In genomic region chr5:41683181-41683580, GRCh38 we compare ENCODE assay signal across 19 cellular contexts.
DNase-seq lines count a peak whose midpoint lies in the region; ATAC-seq and TF ChIP-seq lines count a peak whose summit lies in the region.
"Had no signal": no experiment of that assay in that cellular context is flagged by ENCODE, and none has a peak within 500 bp of the region (broad histone marks: within the 10 kb centered on the region; RNA-seq: fewer than 3 reads in every experiment).

No MANE protein-coding gene starts in this region.

- H3K27me3 ChIP-seq in PC-3 (ENCODE audit: low read length) = no peaks in the 10 kb centered on the region
- H3K27me3 ChIP-seq: ascending aorta, gastrocnemius medialis, left lung, ovary had no signal

- H3K9me3 Mint-ChIP-seq in WTC11 = peaks cover 20% of the 10 kb centered on the region

- no peak overlapping the region for H3K4me3 Mint-ChIP-seq in WTC11

- CTCF ChIA-PET in WTC11 (lab: Charles Lee) = interaction anchor here (0.7 kb wide), 1 partner anchor 160 kb away, joined by 3 read pairs; no protein-coding TSS in a partner anchor
- CTCF ChIA-PET in PC-3 (lab: Charles Lee) = no interaction called here

- no peak overlapping the region for H3K9ac ChIP-seq in PC-3 (ENCODE audit: low read length)

- no peaks in the 10 kb centered on the region for H3F3A ChIP-seq in PC-3 (ENCODE audit: low read length, unreplicated experiment)

- H3K36me3 Mint-ChIP-seq in WTC11 = no peaks in the 10 kb centered on the region; the same call in 1 of the 2 replicates

- no peaks in the 10 kb centered on the region for H3K79me2 ChIP-seq in PC-3 (ENCODE audit: low read length)

- no peak overlapping the region for H3K27ac Mint-ChIP-seq in WTC11

- H3K36me3 ChIP-seq in PC-3 (ENCODE audit: low read depth, low read length) = no peaks in the 10 kb centered on the region
- H3K36me3 ChIP-seq: ascending aorta, gastrocnemius medialis, left lung, ovary had no signal

- BruUV-seq in PC-3 (replicated peaks; lab: Mats Ljungman, UMichigan) = no TSS peak

- no peaks in the 10 kb centered on the region for H3K27me3 Mint-ChIP-seq in WTC11 (ENCODE audit: low read depth)

- intact Hi-C loops in PC-3 (cut with micrococcal nuclease) = no loop called here

- no peaks in the 10 kb centered on the region for H3K4me1 ChIP-seq in PC-3 (ENCODE audit: insufficient read depth, low read length)
- H3K4me1 ChIP-seq: ascending aorta, gastrocnemius medialis, left lung had no signal

- POLR2A ChIA-PET in WTC11 (lab: Charles Lee) (interaction anchor here (0.6 kb wide), 1 partner anchor 26 kb away, joined by 3 read pairs; no protein-coding TSS in a partner anchor), PC-3 (lab: Charles Lee; ENCODE audit: unreplicated experiment) (no interaction called here)

- DNase-seq in WTC11 (ENCODE audit: low spot score) (no peak), occipital lobe (lab: John Stamatoyannopoulos, UW) (no peak), DMS153 treated with DMSO at 0.1 percent for 48 hours (lab: John Stamatoyannopoulos, UW; ENCODE audit: unreplicated experiment) (no peak), PC-3 (no peak), C1 segment of cervical spinal cord (lab: John Stamatoyannopoulos, UW) (no peak)
- DNase-seq: activated effector memory CD4-positive, alpha-beta T cell treated with Interleukin-2 at 50 U/mL for 16 hours; COR-L47; gastrocnemius medialis; NCI-H1436 treated with DMSO at 0.1 percent for 48 hours; NCI-H2227 treated with DMSO at 0.1 percent for 48 hours; ovary; stimulated activated CD4-positive, alpha-beta T cell treated with anti-CD3 and anti-CD28 coated beads, Interleukin-1b, Interleukin-23, amount 100 ng/mL, for 48 hours had no signal

- H4K20me1 ChIP-seq in PC-3 (ENCODE audit: low read length) = no peaks in the 10 kb centered on the region

- no peak overlapping the region for H2AFZ ChIP-seq in PC-3 (ENCODE audit: low read length)

- H3K9me3 ChIP-seq in PC-3 (ENCODE audit: low read length) = no peaks in the 10 kb centered on the region; the same call in 1 of the 2 replicates
- H3K9me3 ChIP-seq: ovary had no signal

- H3K27ac ChIP-seq in PC-3 (ENCODE audit: low read length) = no peak overlapping the region
- H3K27ac ChIP-seq: ascending aorta, gastrocnemius medialis, left lung, ovary had no signal

- H3K9me2 ChIP-seq in PC-3 (replicated peaks; ENCODE audit: low read length) = no peaks in the 10 kb centered on the region

- H3K4me2 ChIP-seq in PC-3 (ENCODE audit: low read length) = no peak overlapping the region

- ATAC-seq in GM18858 (IDR thresholded peaks at IDR 0.05; ENCODE audit: unreplicated experiment) (peak; percentile 70), GM19452 (IDR thresholded peaks at IDR 0.05; ENCODE audit: unreplicated experiment) (peak; percentile 82), HG02763 (IDR thresholded peaks at IDR 0.05; ENCODE audit: unreplicated experiment) (peak; percentile 77), WTC11 (peak; percentile 82), PC-3 (no peak)
- ATAC-seq: gastrocnemius medialis, HCT116, left lung, sciatic nerve had no signal

- TF ChIP-seq CTCF in WTC11 (IDR thresholded peaks at IDR 0.05) = no peak
- no peak for TF ChIP-seq CTCF in PC-3 (conservative IDR thresholded peaks at IDR 0.05; ENCODE audit: low read depth, low read length)

- H3K4me3 ChIP-seq in PC-3 (ENCODE audit: low read length) = no peak overlapping the region
- H3K4me3 ChIP-seq: ascending aorta, gastrocnemius medialis, left lung, ovary had no signal

- H3K4me1 Mint-ChIP-seq in WTC11 = peaks cover 6% of the 10 kb centered on the region

TF ChIP-seq in WTC11, 78 proteins besides CTCF, POLR2A, EP300 and RAD21:
- TF ChIP-seq HMGXB4 (CRISPR knock-in tag; IDR thresholded peaks at IDR 0.05) = no peak
- TF ChIP-seq, protein P1, sequence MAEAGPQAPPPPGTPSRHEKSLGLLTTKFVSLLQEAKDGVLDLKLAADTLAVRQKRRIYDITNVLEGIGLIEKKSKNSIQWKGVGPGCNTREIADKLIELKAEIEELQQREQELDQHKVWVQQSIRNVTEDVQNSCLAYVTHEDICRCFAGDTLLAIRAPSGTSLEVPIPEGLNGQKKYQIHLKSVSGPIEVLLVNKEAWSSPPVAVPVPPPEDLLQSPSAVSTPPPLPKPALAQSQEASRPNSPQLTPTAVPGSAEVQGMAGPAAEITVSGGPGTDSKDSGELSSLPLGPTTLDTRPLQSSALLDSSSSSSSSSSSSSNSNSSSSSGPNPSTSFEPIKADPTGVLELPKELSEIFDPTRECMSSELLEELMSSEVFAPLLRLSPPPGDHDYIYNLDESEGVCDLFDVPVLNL (CRISPR knock-in tag; IDR thresholded peaks at IDR 0.05; ENCODE audit: borderline replicate concordance, low read depth) = no peak
TF ChIP-seq in WTC11: peak in this region for 0.
